8 cellular contexts compared by ENCODE assay signal in genomic region chr12:55997535-55997859, GRCh38. TPM values are rescaled to one million over a fixed set of nuclear protein-coding genes. Genes with fewer than 3 reads are reported as not detected.
DNase-seq lines count a peak whose midpoint lies in the region; ATAC-seq and TF ChIP-seq lines count a peak whose summit lies in the region.

No MANE protein-coding gene starts in this region.

- WGBS in heart right ventricle, 2 donors: 1 to 5% methylated on average over 5 of the region's 5 CpGs

- H3K9me3 ChIP-seq in SJSA1 (replicated peaks) (no peaks in the 10 kb centered on the region), heart right ventricle (no peaks in the 10 kb centered on the region)

- H3K4me3 ChIP-seq in SJSA1 (peak overlapping the region; percentile 46), heart right ventricle (peak overlapping the region; percentile 19 to 79 (median 66))

- DNase-seq in SJSA1 (ENCODE audit: low read depth in 1 of 2, low spot score in 2 of 2) (no peak), heart right ventricle (no peak), sciatic nerve (ENCODE audit: low spot score) (no peak), NCI-H524 (lab: John Stamatoyannopoulos, UW) (no peak), GM10266 (ENCODE audit: extremely low spot score) (no peak), HuH-7 (ENCODE audit: low spot score) (no peak)

- 0 out of 2 replicates have a peak, but pooled peaks cover 4% of the 10 kb centered on the region for H3K4me1 ChIP-seq in SJSA1 (replicated peaks)
- peaks cover 5 to 22% (median 11%) of the 10 kb centered on the region in 9 donors for H3K4me1 ChIP-seq in heart right ventricle

- H3K36me3 ChIP-seq in SJSA1 (peaks cover 16% of the 10 kb centered on the region), heart right ventricle (peaks cover 0 to 58% (median 30%) of the 10 kb centered on the region in 9 donors)

- ATAC-seq in GM19324 (IDR thresholded peaks at IDR 0.05; ENCODE audit: low FRiP score, unreplicated experiment): peak; percentile 8
- ATAC-seq in heart right ventricle: peak in 4 of 8 donors; percentile 2 to 24 (median 6)
- ATAC-seq in sciatic nerve: peak; percentile 7
- no peak for ATAC-seq in HG02973 (IDR thresholded peaks at IDR 0.05; ENCODE audit: unreplicated experiment)

- no peaks in the 10 kb centered on the region for H3K27me3 ChIP-seq in SJSA1 (replicated peaks)
- H3K27me3 ChIP-seq in heart right ventricle: no peaks in the 10 kb centered on the region

- TF ChIP-seq CTCF in heart right ventricle (IDR thresholded peaks at IDR 0.05) (no peak), GM10266 (IDR thresholded peaks at IDR 0.05; ENCODE audit: control insufficient read depth, insufficient read depth, low read depth, missing control alignments) (no peak)

- intact Hi-C loops in heart right ventricle (cut with DNase I) (loop anchor here in 4 of 10 donors (1.0 to 10.0 kb wide), 5 partner anchors 43 to 120 kb away; partner anchors contain the start of genes RPS26 (in 4 of the 4), PA2G4 (in 1 of the 4), RPL41 (in 1 of the 4) and ZC3H10 (in 1 of the 4)), sciatic nerve (cut with DNase I) (no loop called here)

- H3K27ac ChIP-seq in SJSA1 (no peak overlapping the region), heart right ventricle (peak overlapping the region in 9 of 10 donors; percentile 62 to 93 (median 83))

RNA-seq across cellular contexts. Expression of gene SUOX, which starts 0.4 kb away (rescaled TPM):
- 11.8 and 15.8 TPM in 2 replicates for total RNA-seq in SJSA1 (2014; rRNA removed; shearing (Covaris generic))
- total RNA-seq in heart right ventricle (10 to 100 TPM; 28.2 to 44.8 (median 31.4) TPM), sciatic nerve (20.3 TPM)
- 10 to 100 TPM; 23.2 to 23.9 TPM for polyA plus RNA-seq in heart right ventricle

RNA-seq across cellular contexts. Expression of gene IKZF4, which starts 23.3 kb away (rescaled TPM):
- total RNA-seq in SJSA1 (2014; rRNA removed; shearing (Covaris generic)): 0.34 and 1.1 TPM in 2 replicates
- total RNA-seq in heart right ventricle: 10 to 100 TPM in 1 of 10 donors, 1 to 10 TPM in 9; 5.2 to 10.1 (median 7.3) TPM
- polyA plus RNA-seq in heart right ventricle: 1 to 10 TPM; 1.6 to 3.7 TPM
- total RNA-seq in sciatic nerve: 13.7 TPM

RNA-seq across cellular contexts. Expression of gene RAB5B, which starts 23.6 kb away (rescaled TPM):
- total RNA-seq in SJSA1 (2014; rRNA removed; shearing (Covaris generic)): 17.4 and 33.0 TPM in 2 replicates
- 100 to 1,000 TPM; 107 to 137 (median 122) TPM for total RNA-seq in heart right ventricle
- polyA plus RNA-seq in heart right ventricle: 10 to 100 TPM; 35.3 to 62.4 TPM
- 143 TPM for total RNA-seq in sciatic nerve

RNA-seq across cellular contexts. Expression of gene CDK2, which starts 30.9 kb away (rescaled TPM):
- 74.4 and 82.1 TPM in 2 replicates for total RNA-seq in SJSA1 (2014; rRNA removed; shearing (Covaris generic))
- 10 to 100 TPM in 4 of 10 donors, 1 to 10 TPM in 6; 5.1 to 15.2 (median 8.4) TPM for total RNA-seq in heart right ventricle
- 10 to 100 TPM in 1 of 2 donors, 1 to 10 TPM in 1; 6.9 to 18.4 TPM for polyA plus RNA-seq in heart right ventricle
- total RNA-seq in sciatic nerve: 14.4 TPM

RNA-seq across cellular contexts. Expression of gene PMEL, which starts 31.7 kb away (rescaled TPM):
- total RNA-seq in SJSA1 (2014; rRNA removed; shearing (Covaris generic)): 0.34 TPM in 1 of 2 replicates, not detected in the other
- total RNA-seq in heart right ventricle (1 to 10 TPM in 2 of 10 donors, under 1 TPM in 8; 0.26 to 1.3 (median 0.58) TPM), sciatic nerve (0.49 TPM)
- under 1 TPM; 0.49 to 0.66 TPM for polyA plus RNA-seq in heart right ventricle
